In the genomic region with DNA sequence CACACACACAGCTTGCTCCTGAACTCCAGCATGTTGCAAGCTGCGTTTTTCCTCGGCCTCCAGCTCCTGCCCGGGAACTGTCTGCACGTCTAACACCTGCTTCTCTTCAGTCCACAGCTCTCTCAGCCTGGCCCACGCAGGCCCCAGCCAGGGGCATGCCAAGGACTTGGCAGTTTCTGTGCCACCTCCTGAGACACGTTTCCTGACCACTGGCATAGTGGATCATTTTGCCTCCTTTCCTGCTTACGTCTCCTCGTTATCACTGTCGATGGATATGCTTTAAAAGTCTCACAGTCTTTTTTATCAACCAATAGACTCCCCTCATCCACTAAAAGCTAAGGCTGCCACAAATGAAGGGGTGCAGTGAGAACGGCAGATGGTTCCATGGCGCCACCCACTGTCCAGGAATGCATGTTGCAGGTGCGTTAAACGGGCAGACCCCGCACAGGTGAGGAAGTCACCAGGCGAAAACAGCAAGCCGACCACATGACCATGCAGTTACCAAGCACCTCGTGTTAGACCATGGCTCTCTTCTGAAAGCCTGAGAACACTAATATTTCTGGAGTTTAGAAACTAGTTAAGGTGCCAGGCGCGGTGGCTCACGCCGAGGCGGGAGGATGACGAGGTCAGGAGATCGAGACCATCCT, we compare ENCODE assay signal across 8 cellular contexts. TPM values are rescaled to one million over a fixed set of nuclear protein-coding genes. Genes with fewer than 3 reads are reported as not detected.
A peak's percentile ranks its signal among the peaks of the same experiment; 100 is the strongest.
DNase-seq lines count a peak whose midpoint lies in the region; ATAC-seq and TF ChIP-seq lines count a peak whose summit lies in the region.

No MANE protein-coding gene starts in this region.

- intact Hi-C loops in right lobe of liver (cut with DNase I): loop anchor here in 1 of 2 donors (10.0 kb wide), 1 partner anchor 90 kb away; a partner anchor contains a TSS

- H3K36me3 ChIP-seq in right lobe of liver: peaks cover 0 to 2% (median 0%) of the 10 kb centered on the region in 4 donors

- peak; percentile 65 to 76 (median 74) for TF ChIP-seq CTCF in right lobe of liver (IDR thresholded peaks at IDR 0.05)

- TF ChIP-seq POLR2A in right lobe of liver (IDR thresholded peaks at IDR 0.05): no peak

- H3K27me3 ChIP-seq in right lobe of liver: no peaks in the 10 kb centered on the region

- H3K4me3 ChIP-seq in right lobe of liver: no peak overlapping the region

- WGBS in right lobe of liver (ENCODE audit: insufficient coverage, low coverage, low lambda C conversion rate, missing lambda C conversion rate): 22% methylated on average over 21 of the region's 24 CpGs

- peak; percentile 94 for DNase-seq in DMS53 treated with DMSO at 0.1 percent for 48 hours (lab: John Stamatoyannopoulos, UW; ENCODE audit: unreplicated experiment)
- DNase-seq in NAMALWA (ENCODE audit: low spot score): peak; percentile 68
- peak in 40 of 61 donors; percentile 2 to 77 (median 24) for DNase-seq in caudate nucleus (lab: John Stamatoyannopoulos, UW)
- DNase-seq in right lobe of liver: peak in 2 of 3 donors; percentile 50 to 61
- peak; percentile 2 to 25 for DNase-seq in stimulated activated CD8-positive, alpha-beta memory T cell treated with anti-CD3 and anti-CD28 coated beads, Interleukin-2, amount 100 ng/mL, for 1 hour (ENCODE audit: low read depth in 2 of 2)
- DNase-seq in amniotic stem cell (lab: John Stamatoyannopoulos, UW): no peak

- ATAC-seq in activated CD4-positive, CD25-positive, alpha-beta regulatory T cell treated with anti-CD3 and anti-CD28 coated beads, Interleukin-2, amount 50 U/mL, for 24 hours: peak; percentile 53 to 62
- ATAC-seq in right lobe of liver (peak; percentile 76 to 92 (median 82)), GM21717 (IDR thresholded peaks at IDR 0.05; ENCODE audit: unreplicated experiment) (no peak)

- peaks cover 0 to 3% (median 0%) of the 10 kb centered on the region in 4 donors for H3K4me1 ChIP-seq in right lobe of liver

- H3K9me3 ChIP-seq in right lobe of liver: no peaks in the 10 kb centered on the region

- no peak overlapping the region for H3K27ac ChIP-seq in caudate nucleus (ENCODE audit: low read depth, low read length)
- H3K27ac ChIP-seq in right lobe of liver: no peak overlapping the region

RNA-seq across cellular contexts. Expression of a gene that starts 14.7 kb away (rescaled TPM):
- total RNA-seq in right lobe of liver: 1 to 10 TPM in 4 of 6 experiments, under 1 TPM in 2; 0.81 to 8.5 (median 3.0) TPM

RNA-seq across cellular contexts. Expression of a gene that starts 53.8 kb away (rescaled TPM):
- 10 to 100 TPM in 1 of 6 experiments, 1 to 10 TPM in 5; 2.4 to 12.6 (median 5.4) TPM for total RNA-seq in right lobe of liver
